In the genomic region with DNA sequence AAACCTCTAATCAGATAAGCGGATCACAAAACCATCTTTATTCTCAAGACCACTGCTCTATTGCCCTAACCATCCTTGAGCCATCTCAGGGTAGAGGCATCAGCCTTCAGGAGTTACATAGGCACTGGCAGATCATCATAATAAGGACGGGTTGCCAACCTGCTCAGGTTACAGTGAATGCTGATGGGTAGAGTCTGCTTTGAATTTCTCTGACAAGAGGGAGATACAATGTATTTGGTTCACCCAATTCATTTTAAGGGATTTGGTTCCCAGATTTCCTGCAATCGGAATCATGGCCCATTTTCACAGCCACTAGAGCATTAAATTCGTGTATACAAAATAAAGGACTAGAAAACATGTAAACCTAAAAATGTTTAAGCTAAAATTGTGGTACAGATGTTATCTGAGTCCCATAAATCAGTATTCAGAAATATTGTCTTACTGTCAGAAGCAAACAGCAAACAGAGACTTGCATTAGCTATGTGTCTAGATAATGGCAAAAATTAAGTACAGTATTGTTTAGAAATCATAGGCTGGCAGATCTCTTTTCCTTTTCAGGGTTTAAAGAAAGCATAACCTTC, we compare ENCODE assay signal across 9 cellular contexts. TPM values are rescaled to one million over a fixed set of nuclear protein-coding genes. Genes with fewer than 3 reads are reported as not detected.
A peak's percentile ranks its signal among the peaks of the same experiment; 100 is the strongest.
DNase-seq lines count a peak whose midpoint lies in the region; ATAC-seq, FAIRE-seq and TF ChIP-seq lines count a peak whose summit lies in the region.
"Had no signal": no experiment of that assay in that cellular context is flagged by ENCODE, and none has a peak within 500 bp of the region (broad histone marks: within the 10 kb centered on the region; RNA-seq: fewer than 3 reads in every experiment).

No MANE protein-coding gene starts in this region.

- intact Hi-C loops in K562 (cut with micrococcal nuclease), result loop anchor here (1.0 to 2.0 kb wide), 5 partner anchors 80 to 545 kb away; no protein-coding TSS in a partner anchor
- intact Hi-C loops in head of caudate nucleus (cut with DNase I), result loop anchor here (5.0 to 10.0 kb wide), 2 partner anchors 251 to 353 kb away; no protein-coding TSS in a partner anchor

- no peaks in the 10 kb centered on the region for H3K36me3 ChIP-seq in Loucy (ENCODE audit: insufficient read depth, low read length)
- no peaks in the 10 kb centered on the region for H3K36me3 ChIP-seq in K562 (ENCODE audit: control insufficient read depth, insufficient read depth, low read length)
- H3K36me3 ChIP-seq: HAP-1 had no signal

- no peak for FAIRE-seq in K562 (lab: Jason Lieb, UNC)

- no peak overlapping the region for H3K27ac ChIP-seq in K562 (ENCODE audit: extremely low read depth, low read depth, low read length)

- ATAC-seq in GM19395 (IDR thresholded peaks at IDR 0.05; ENCODE audit: unreplicated experiment) (peak; percentile 1), K562 (no peak)

- CTCF ChIA-PET in K562 (lab: Yijun Ruan, JAX; ENCODE audit: low intra/inter-chr PET ratio), result interaction anchor here (0.6 to 3.8 kb wide), 10 partner anchors 74 to 1017 kb away, joined by 3 to 68 read pairs (median 4); partner anchors contain the start of gene ELOVL2

- H3F3A ChIP-seq in Loucy (ENCODE audit: low read depth), result no peaks in the 10 kb centered on the region

- H3K4me3 ChIP-seq in Loucy (ENCODE audit: low read length, poor library complexity, severe bottlenecking) (no peak overlapping the region), K562 (no peak overlapping the region)
- H3K4me3 ChIP-seq: HAP-1 had no signal

- TF ChIP-seq CTCF in Loucy (conservative IDR thresholded peaks at IDR 0.05; ENCODE audit: low read length) (no peak), K562 (IDR thresholded peaks at IDR 0.05 in 2 of 3, conservative IDR thresholded peaks at IDR 0.05 in 1 of 3; ENCODE audit: insufficient read depth in 2 of 3, low read depth in 1 of 3, low read length in 3 of 3) (no peak)

- H3K9me1 ChIP-seq in K562 (ENCODE audit: control insufficient read depth, insufficient read depth, low read length), result no peaks in the 10 kb centered on the region

- H3K27me3 ChIP-seq in Loucy (ENCODE audit: insufficient read depth, low read length, poor library complexity, severe bottlenecking) (no peaks in the 10 kb centered on the region), K562 (ENCODE audit: control insufficient read depth in 2 of 2, insufficient read depth in 2 of 2, low read length in 2 of 2) (peaks cover 0 to 4% of the 10 kb centered on the region in 2 experiments; a peak in 1 of 5 replicates)

- in situ Hi-C loops in K562 (cut with MboI), result loop anchor here (5.0 to 25.0 kb wide), 3 partner anchors 323 to 1018 kb away; no protein-coding TSS in a partner anchor

- no peaks in the 10 kb centered on the region for H3K9me2 ChIP-seq in Loucy (replicated peaks; ENCODE audit: low read depth, low read length)

- H2AFZ ChIP-seq in Loucy (ENCODE audit: low read length) (peak overlapping the region; percentile 76), K562 (ENCODE audit: low read depth, low read length) (no peak overlapping the region)

- no TSS peak for BruUV-seq in K562 (replicated peaks; lab: Mats Ljungman, UMichigan)

- no peaks in the 10 kb centered on the region for H3K79me2 ChIP-seq in Loucy (ENCODE audit: insufficient read depth, low read length)
- H3K79me2 ChIP-seq in K562 (ENCODE audit: control insufficient read depth, insufficient read depth, low read length), result no peaks in the 10 kb centered on the region

- DNase-seq in K562 (ENCODE audit: extremely low read depth in 1 of 4, low spot score in 3 of 4) (no peak), retina (peak; percentile 38), COR-L47 (lab: John Stamatoyannopoulos, UW) (no peak), NCI-H345 (lab: John Stamatoyannopoulos, UW) (no peak), head of caudate nucleus (no peak)

- H3K4me1 ChIP-seq in Loucy (ENCODE audit: insufficient read depth, low read length, poor library complexity, severe bottlenecking) (peaks cover 9% of the 10 kb centered on the region), K562 (replicated peaks in 1 of 2; ENCODE audit: control insufficient read depth in 2 of 2, insufficient read depth in 2 of 2, low read length in 2 of 2) (no peaks in the 10 kb centered on the region)

- 3% methylated on average over 4 of the region's 4 CpGs for WGBS in K562 (ENCODE audit: insufficient coverage, low coverage, missing lambda C conversion rate)

- no peak for TF ChIP-seq POLR2A in K562 (conservative IDR thresholded peaks at IDR 0.05)

- no peaks in the 10 kb centered on the region for H4K20me1 ChIP-seq in Loucy (ENCODE audit: insufficient read depth, low read length, poor library complexity, severe bottlenecking)
- H4K20me1 ChIP-seq in K562 (replicated peaks; ENCODE audit: control insufficient read depth, insufficient read depth, low read length), result no peaks in the 10 kb centered on the region

- H3K4me2 ChIP-seq in Loucy (ENCODE audit: low read depth, low read length, poor library complexity, severe bottlenecking), result peak overlapping the region; percentile 6
- no peak overlapping the region for H3K4me2 ChIP-seq in K562 (ENCODE audit: insufficient read depth, low read length)

- no peak for TF ChIP-seq EP300 in K562 (IDR thresholded peaks at IDR 0.05; ENCODE audit: low read length)

- no peak overlapping the region for H3K9ac ChIP-seq in Loucy (ENCODE audit: low read depth, low read length, poor library complexity, severe bottlenecking)
- no peak overlapping the region for H3K9ac ChIP-seq in K562 (ENCODE audit: insufficient read depth in 1 of 2, low read depth in 2 of 2, low read length in 2 of 2)

- POLR2A ChIA-PET in K562 (lab: Yijun Ruan, JAX), result interaction anchor here (0.7 to 1.2 kb wide), 2 partner anchors 13 to 20 kb away, joined by 3 read pairs; no protein-coding TSS in a partner anchor

- no peak for TF ChIP-seq RAD21 in K562 (CRISPR knock-in tag; conservative IDR thresholded peaks at IDR 0.05 in 1 of 2, IDR thresholded peaks at IDR 0.05 in 1 of 2)

- no peaks in the 10 kb centered on the region for H3K9me3 ChIP-seq in Loucy (ENCODE audit: insufficient read depth, low read depth, low read length)
- H3K9me3 ChIP-seq in K562 (replicated peaks; ENCODE audit: control insufficient read depth, insufficient read depth, low read depth, low read length), result no peaks in the 10 kb centered on the region
- H3K9me3 ChIP-seq: Caco-2, HAP-1 had no signal

TF ChIP-seq in K562, 482 proteins besides CTCF, POLR2A, EP300 and RAD21 (continues in another document):
- TF ChIP-seq SMARCE1 (IDR thresholded peaks at IDR 0.05) (no peak), ZMIZ1 (IDR thresholded peaks at IDR 0.05; ENCODE audit: low read depth in 2 of 2, low read length in 2 of 2) (no peak)

RNA-seq across cellular contexts. Expression of gene TMEM170B, which starts 41.9 kb away (rescaled TPM):
- total RNA-seq in K562 (2011; cell fraction: chromatin; rRNA removed; ENCODE audit: low replicate concordance), result 0.09 and 0.16 TPM in 2 replicates
- 0.13 TPM in 1 of 2 replicates, not detected in the other for total RNA-seq in K562 (2011; cell fraction: nucleolus; rRNA removed)
- total RNA-seq in K562 (2011; cell fraction: nucleoplasm; rRNA removed), result 0.07 and 0.23 TPM in 2 replicates
- total RNA-seq in K562 (2014; rRNA removed) (0.05 and 0.08 TPM in 2 replicates), K562 (2014; rRNA removed; fragmentation: Illumina TruSeq; extraction: Trizol) (0.07 and 0.10 TPM in 2 replicates), K562 (2015; rRNA removed; fragmentation: Illumina TruSeq; extraction: Trizol) (0.08 and 0.11 TPM in 2 replicates), K562 (2021) (0.07 and 0.13 TPM in 2 replicates)
- polyA plus RNA-seq in K562 (2011; rRNA removed) (0.07 and 0.11 TPM in 2 replicates), K562 (2014; fragmentation: Illumina TruSeq; extraction: Trizol) (0.04 and 0.06 TPM in 2 replicates), K562 (2014; fragmentation: Nextera tagmentation; extraction: Ambion mirVana) (under 1 TPM; 0.03 to 0.10 TPM), K562 (2014; rRNA removed) (0.03 and 0.07 TPM in 2 replicates)
- 0.01 and 0.04 TPM in 2 replicates for polyA plus RNA-seq in K562 (2011; cell fraction: cytosol; rRNA removed)
- 0.04 TPM in 2 replicates for polyA plus RNA-seq in K562 (2011; cell fraction: nucleus; rRNA removed)
- polyA plus RNA-seq in K562 (2012), result 0.12 and 0.13 TPM in 2 replicates
- polyA minus RNA-seq in K562 (2011; rRNA and poly(A)+ RNA removed), result 0.30 and 0.49 TPM in 2 replicates
- not detected in 2 replicates for polyA minus RNA-seq in K562 (2011; cell fraction: cytosol; rRNA and poly(A)+ RNA removed)
- 0.11 and 0.13 TPM in 2 replicates for polyA minus RNA-seq in K562 (2011; cell fraction: nucleus; rRNA and poly(A)+ RNA removed)
